ENCODE assay signal across 1 cellular context in genomic region chr16:31713071-31713944, GRCh38.
TF ChIP-seq lines count a peak whose summit lies in the region.

No MANE protein-coding gene starts in this region.

TF ChIP-seq in HEK293, 187 proteins besides CTCF, POLR2A, EP300 and RAD21 (continued from another document and continues in another):
- no peak for TF ChIP-seq PRDM2 (tag by site-specific recombination; IDR thresholded peaks at IDR 0.05; ENCODE audit: borderline replicate concordance)
- 0 out of 2 replicates have a peak, but pooled peaks have one; percentile 37 for TF ChIP-seq ZNF843 (tag by site-specific recombination; IDR thresholded peaks at IDR 0.05)
- no peak for TF ChIP-seq ZNF10 (tag by site-specific recombination; IDR thresholded peaks at IDR 0.05)
- no peak for TF ChIP-seq KLF17 (tag by site-specific recombination; IDR thresholded peaks at IDR 0.05)
- TF ChIP-seq ZNF2 (tag by site-specific recombination; IDR thresholded peaks at IDR 0.05) = no peak; the same call in 1 of the 2 replicates
- TF ChIP-seq ZNF169 (tag by site-specific recombination; IDR thresholded peaks at IDR 0.05) = no peak
- TF ChIP-seq ZNF785 (tag by site-specific recombination; IDR thresholded peaks at IDR 0.05) = no peak
- TF ChIP-seq ZIC2 (tag by site-specific recombination; IDR thresholded peaks at IDR 0.05) = no peak
- peak; percentile 77 for TF ChIP-seq YY1 (tag by site-specific recombination; IDR thresholded peaks at IDR 0.05)
- TF ChIP-seq EGR2 (tag by site-specific recombination; IDR thresholded peaks at IDR 0.05; ENCODE audit: low read depth) = no peak
- no peak for TF ChIP-seq ZNF560 (tag by site-specific recombination; IDR thresholded peaks at IDR 0.05; ENCODE audit: borderline replicate concordance)
- no peak for TF ChIP-seq ZNF121 (tag by site-specific recombination; IDR thresholded peaks at IDR 0.05)
- peak; percentile 28 for TF ChIP-seq ZBTB26 (tag by site-specific recombination; optimal IDR thresholded peaks at IDR 0.05)
- no peak for TF ChIP-seq ZNF426 (tag by site-specific recombination; IDR thresholded peaks at IDR 0.05)
- no peak for TF ChIP-seq ZBTB21 (tag by site-specific recombination; IDR thresholded peaks at IDR 0.05)
- no peak for TF ChIP-seq BCL11A (tag by site-specific recombination; IDR thresholded peaks at IDR 0.05; ENCODE audit: low read depth)
- no peak for TF ChIP-seq ZNF610 (tag by site-specific recombination; IDR thresholded peaks at IDR 0.05; ENCODE audit: borderline replicate concordance)
- no peak for TF ChIP-seq ZNF280C (tag by site-specific recombination; IDR thresholded peaks at IDR 0.05)
- TF ChIP-seq YY2 (tag by site-specific recombination; IDR thresholded peaks at IDR 0.05) = peak; percentile 72
- no peak for TF ChIP-seq ZNF132 (tag by site-specific recombination; IDR thresholded peaks at IDR 0.05; ENCODE audit: borderline replicate concordance)
- peak; percentile 88 for TF ChIP-seq ZSCAN30 (tag by site-specific recombination; IDR thresholded peaks at IDR 0.05)
- TF ChIP-seq ZNF585B (tag by site-specific recombination; IDR thresholded peaks at IDR 0.05) = no peak
- TF ChIP-seq ZNF488 (tag by site-specific recombination; IDR thresholded peaks at IDR 0.05) = no peak
- TF ChIP-seq OVOL3 (tag by site-specific recombination; IDR thresholded peaks at IDR 0.05) = no peak
- no peak for TF ChIP-seq ZNF324 (tag by site-specific recombination; IDR thresholded peaks at IDR 0.05)
- no peak for TF ChIP-seq ZNF112 (tag by site-specific recombination; IDR thresholded peaks at IDR 0.05)
- TF ChIP-seq ZXDB (tag by site-specific recombination; IDR thresholded peaks at IDR 0.05) = peak; percentile 97
- no peak for TF ChIP-seq ZSCAN5A (tag by site-specific recombination; IDR thresholded peaks at IDR 0.05)
- TF ChIP-seq ZNF16 (tag by site-specific recombination; IDR thresholded peaks at IDR 0.05; ENCODE audit: low read depth) = no peak
- no peak for TF ChIP-seq ZNF155 (tag by site-specific recombination; IDR thresholded peaks at IDR 0.05)
- TF ChIP-seq SP3 (tag by site-specific recombination; IDR thresholded peaks at IDR 0.05) = peak; percentile 77
- no peak for TF ChIP-seq ZNF707 (tag by site-specific recombination; IDR thresholded peaks at IDR 0.05)
- TF ChIP-seq ZNF404 (tag by site-specific recombination; IDR thresholded peaks at IDR 0.05) = no peak
- no peak for TF ChIP-seq ZNF18 (tag by site-specific recombination; IDR thresholded peaks at IDR 0.05)
- TF ChIP-seq SCRT1 (tag by site-specific recombination; IDR thresholded peaks at IDR 0.05; ENCODE audit: borderline replicate concordance) = no peak
- peak; percentile 42; the same call in 1 of the 2 replicates for TF ChIP-seq ZNF501 (tag by site-specific recombination; IDR thresholded peaks at IDR 0.05)
- peak; percentile 87 for TF ChIP-seq ZNF335 (tag by site-specific recombination; conservative IDR thresholded peaks at IDR 0.05)
- TF ChIP-seq TRIM28 (IDR thresholded peaks at IDR 0.05; ENCODE audit: borderline replicate concordance, low read length) = no peak
- TF ChIP-seq ZBTB44 (tag by site-specific recombination; IDR thresholded peaks at IDR 0.05) = no peak
- TF ChIP-seq ZSCAN23 (tag by site-specific recombination; IDR thresholded peaks at IDR 0.05) = no peak
- no peak for TF ChIP-seq ZNF530 (tag by site-specific recombination; IDR thresholded peaks at IDR 0.05; ENCODE audit: low read depth)
- no peak for TF ChIP-seq ZNF138 (tag by site-specific recombination; IDR thresholded peaks at IDR 0.05; ENCODE audit: borderline replicate concordance)
- TF ChIP-seq ZNF513 (tag by site-specific recombination; IDR thresholded peaks at IDR 0.05) = no peak
- no peak for TF ChIP-seq ZNF350 (tag by site-specific recombination; IDR thresholded peaks at IDR 0.05)
- TF ChIP-seq TCF7L2 (IDR thresholded peaks at IDR 0.05; ENCODE audit: borderline replicate concordance, low read depth, low read length) = peak; percentile 68; the same call in 1 of the 2 replicates
- no peak for TF ChIP-seq ZNF558 (tag by site-specific recombination; IDR thresholded peaks at IDR 0.05)
- TF ChIP-seq ZNF768 (tag by site-specific recombination; IDR thresholded peaks at IDR 0.05) = no peak
